Comparison of ENCODE assay signal across 9 cellular contexts in genomic region chr14:23559010-23559920, GRCh38. TPM values are rescaled to one million over a fixed set of nuclear protein-coding genes. Genes with fewer than 3 reads are reported as not detected.
DNase-seq lines count a peak whose midpoint lies in the region; ATAC-seq and TF ChIP-seq lines count a peak whose summit lies in the region.
"Had no signal": no experiment of that assay in that cellular context is flagged by ENCODE, and none has a peak within 500 bp of the region (broad histone marks: within the 10 kb centered on the region; RNA-seq: fewer than 3 reads in every experiment).

No MANE protein-coding gene starts in this region.

- TF ChIP-seq POLR2A in Peyer's patch (IDR thresholded peaks at IDR 0.05) = no peak

- H3K27ac ChIP-seq in Peyer's patch = no peak overlapping the region

- H3K4me1 ChIP-seq in Peyer's patch = peaks cover 7 to 15% (median 10%) of the 10 kb centered on the region in 4 donors

- intact Hi-C loops in left cardiac atrium (cut with DNase I) = loop anchor here in 1 of 2 donors (2.0 to 5.0 kb wide), 2 partner anchors 80 to 447 kb away; no protein-coding TSS in a partner anchor

- no peaks in the 10 kb centered on the region for H3K9me3 ChIP-seq in Peyer's patch

- no peak for DNase-seq in AG09319 (ENCODE audit: extremely low read depth, low read depth)
- peak; percentile 65 for DNase-seq in HCEC 1CT
- peak; percentile 56 to 75 (median 69) for DNase-seq in Peyer's patch
- DNase-seq in activated naive CD4-positive, alpha-beta T cell (lab: John Stamatoyannopoulos, UW) = peak in 3 of 4 experiments; percentile 30 to 62 (median 50)
- DNase-seq in left cardiac atrium = peak; percentile 65
- DNase-seq in stimulated activated CD4-positive, alpha-beta T cell treated with anti-CD3 and anti-CD28 coated beads, Interleukin-15, amount 100 ng/mL, for 48 hours (ENCODE audit: low read depth in 2 of 2) = peak; percentile 48 to 63

- no peak overlapping the region for H3K4me3 ChIP-seq in Peyer's patch

- ATAC-seq in left cardiac atrium (no peak), GM18867 (IDR thresholded peaks at IDR 0.05; ENCODE audit: unreplicated experiment) (no peak), HG02852 (IDR thresholded peaks at IDR 0.05; ENCODE audit: unreplicated experiment) (no peak)

- peaks cover 0 to 50% (median 0%) of the 10 kb centered on the region in 3 donors for H3K36me3 ChIP-seq in Peyer's patch

- H3K27me3 ChIP-seq in Peyer's patch = no peaks in the 10 kb centered on the region

- TF ChIP-seq CTCF in AG09319 (IDR thresholded peaks at IDR 0.05; ENCODE audit: low read depth, low read length) (peak; percentile 93), Peyer's patch (IDR thresholded peaks at IDR 0.05) (peak; percentile 40 to 89 (median 72))

RNA-seq across cellular contexts. Expression of gene THTPA, which starts 3.2 kb away (rescaled TPM):
- total RNA-seq in Peyer's patch (10 to 100 TPM; 23.3 to 48.5 (median 37.6) TPM), left cardiac atrium (10 to 100 TPM; 17.3 to 18.9 TPM)

RNA-seq across cellular contexts. Expression of gene ZFHX2, which starts 7.7 kb away (rescaled TPM):
- 1 to 10 TPM in 2 of 4 donors, under 1 TPM in 2; 0.53 to 7.4 (median 1.0) TPM for total RNA-seq in Peyer's patch
- total RNA-seq in left cardiac atrium = 1 to 10 TPM in 1 of 2 donors, under 1 TPM in 1; 0.89 to 1.3 TPM
- total RNA-seq: skeletal muscle tissue had no signal

RNA-seq across cellular contexts. Expression of gene AP1G2, which starts 8.3 kb away (rescaled TPM):
- total RNA-seq in Peyer's patch = 100 to 1,000 TPM; 175 to 369 (median 341) TPM
- 10 to 100 TPM; 16.5 to 32.3 TPM for total RNA-seq in left cardiac atrium

RNA-seq across cellular contexts. Expression of gene JPH4, which starts 19.3 kb away (rescaled TPM):
- total RNA-seq in Peyer's patch (1 to 10 TPM in 2 of 4 donors, under 1 TPM in 1, not detected in 1; 0.85 to 8.3 (median 1.5) TPM), left cardiac atrium (under 1 TPM; 0.24 to 0.68 TPM)

Comparison
In these comparisons a context has a peak if more than half of its experiments do, and no peak if none do; other contexts are left out.
1. RNA of gene AP1G2, which starts 8.3 kb away (total RNA-seq): 175 to 369 TPM in Peyer's patch; 16.5 to 32.3 TPM in left cardiac atrium; every median in the first group is over 4 times any median in the second.